Comparison of ENCODE assay signal across 18 cellular contexts in the genomic region with DNA sequence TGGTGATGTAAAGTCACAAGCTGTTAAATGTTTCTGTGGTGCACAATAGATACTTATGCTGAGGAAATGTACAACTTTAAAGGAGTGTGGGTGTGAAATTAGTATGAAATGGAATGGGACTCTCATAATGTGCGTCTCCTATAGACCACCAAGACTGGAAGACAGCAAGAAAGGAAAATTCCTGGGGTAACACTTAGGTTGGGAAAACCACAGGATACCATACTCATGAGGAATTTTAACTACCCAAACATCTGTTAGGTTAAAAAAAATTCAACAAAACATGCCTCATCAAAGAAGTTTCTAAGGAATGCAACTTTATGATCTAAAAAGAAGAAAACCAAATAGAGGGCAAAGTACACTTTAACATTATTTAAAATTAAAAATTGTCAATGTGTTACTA.
DNase-seq lines count a peak whose midpoint lies in the region; ATAC-seq and TF ChIP-seq lines count a peak whose summit lies in the region.
"Had no signal": no experiment of that assay in that cellular context is flagged by ENCODE, and none has a peak within 500 bp of the region (broad histone marks: within the 10 kb centered on the region; RNA-seq: fewer than 3 reads in every experiment).

No MANE protein-coding gene starts in this region.

- no peak overlapping the region for H3K9ac ChIP-seq in mammary epithelial cell (ENCODE audit: insufficient read depth, low read length)
- no peak overlapping the region for H3K9ac ChIP-seq in adipocyte (ENCODE audit: low read length)

- H3K36me3 ChIP-seq in mammary epithelial cell (ENCODE audit: insufficient read depth, low read length) (no peaks in the 10 kb centered on the region), adipocyte (ENCODE audit: control insufficient read depth, insufficient read depth, low read length, severe bottlenecking) (no peaks in the 10 kb centered on the region)
- H3K36me3 ChIP-seq: stomach had no signal

- H3K36me3 Mint-ChIP-seq in MCF 10A (ENCODE audit: insufficient read depth, unreplicated experiment) = no peaks in the 10 kb centered on the region

- no peak overlapping the region for H3K27ac Mint-ChIP-seq in MCF 10A (ENCODE audit: low read depth, unreplicated experiment)

- POLR2A ChIA-PET in MCF 10A (lab: Yijun Ruan, JAX) = no interaction called here

- H4K20me1 ChIP-seq in mammary epithelial cell (ENCODE audit: insufficient read depth, low read length) = no peaks in the 10 kb centered on the region

- no peak overlapping the region for H3K4me3 Mint-ChIP-seq in MCF 10A (ENCODE audit: unreplicated experiment)

- no peaks in the 10 kb centered on the region for H3K27me3 ChIP-seq in mammary epithelial cell (ENCODE audit: insufficient read depth, low read length)
- no peaks in the 10 kb centered on the region for H3K27me3 ChIP-seq in adipocyte (replicated peaks; ENCODE audit: control insufficient read depth, insufficient read depth, low read length)
- no peaks in the 10 kb centered on the region for H3K27me3 ChIP-seq in foreskin keratinocyte
- H3K27me3 ChIP-seq: stomach had no signal

- H3K4me3 ChIP-seq in mammary epithelial cell (replicated peaks in 1 of 3; ENCODE audit: insufficient read depth in 1 of 3, low read depth in 2 of 3, low read length in 3 of 3) (no peak overlapping the region), adipocyte (ENCODE audit: low read length) (no peak overlapping the region)
- H3K4me3 ChIP-seq: lung, skin epidermis, stomach had no signal

- intact Hi-C loops in mammary epithelial cell (cut with micrococcal nuclease) (no loop called here), MCF 10A (cut with micrococcal nuclease) (no loop called here)

- no peaks in the 10 kb centered on the region for H3K9me3 Mint-ChIP-seq in MCF 10A (ENCODE audit: unreplicated experiment)

- DNase-seq in mammary epithelial cell (peak; percentile 2), MCF 10A (ENCODE audit: unreplicated experiment) (no peak), adipocyte (ENCODE audit: low read depth) (peak; percentile 69), foreskin keratinocyte (peak; percentile 35 to 60), T1000 (lab: John Stamatoyannopoulos, UW) (no peak), epidermal melanocyte (ENCODE audit: insufficient read length, low spot score) (no peak)
- no peak for DNase-seq in activated T-cell treated with anti-CD3 and anti-CD28 coated beads, Interleukin-2, amount 50 U/mL, for 1 hour
- DNase-seq: activated CD8-positive, alpha-beta memory T cell treated with anti-CD3 and anti-CD28 coated beads for 24 hours; activated gamma-delta T cell treated with Interleukin-2 at 50 U/mL for 16 hours; central memory CD4-positive, alpha-beta T cell; NCI-H1048; NK-92 treated with Interleukin-12 subunit alpha and Interleukin-12 subunit beta, amount 100 ng/mL, for 24 hours; SIG-M5; stomach had no signal

- H3K79me2 ChIP-seq in mammary epithelial cell (ENCODE audit: insufficient read depth, low read length) = no peaks in the 10 kb centered on the region

- in situ Hi-C loops in mammary epithelial cell (cut with MboI; ENCODE audit: low sequenced_read_pairs in 2 of 2) = loop anchor here in 1 of 2 donors (10.0 kb wide), 1 partner anchor 99 kb away; no protein-coding TSS in a partner anchor

- no peak overlapping the region for H2AFZ ChIP-seq in mammary epithelial cell (ENCODE audit: low read depth, low read length)

- no peak overlapping the region for H3K27ac ChIP-seq in mammary epithelial cell (ENCODE audit: insufficient read depth, low read depth, low read length)
- no peak overlapping the region for H3K27ac ChIP-seq in foreskin keratinocyte
- H3K27ac ChIP-seq: 22Rv1, stomach had no signal

- ATAC-seq in foreskin keratinocyte (no peak), esophagus mucosa (no peak)

- CTCF ChIA-PET in mammary epithelial cell (lab: Charles Lee; ENCODE audit: low non-redundant PET) = interaction anchor here (0.6 kb wide), 1 partner anchor 16 kb away, joined by 3 read pairs; no protein-coding TSS in a partner anchor
- CTCF ChIA-PET in MCF 10A (lab: Yijun Ruan, JAX) = no interaction called here

- TF ChIP-seq CTCF in mammary epithelial cell (conservative IDR thresholded peaks at IDR 0.05 in 1 of 2, IDR thresholded peaks at IDR 0.05 in 1 of 2; ENCODE audit: extremely low read depth in 1 of 2, insufficient read depth in 1 of 2, low read depth in 1 of 2, low read length in 2 of 2) = no peak
- TF ChIP-seq CTCF in MCF 10A (IDR thresholded peaks at IDR 0.05; ENCODE audit: unreplicated experiment) = no peak
- no peak for TF ChIP-seq CTCF in foreskin keratinocyte (conservative IDR thresholded peaks at IDR 0.05)

- H3K27me3 Mint-ChIP-seq in MCF 10A (ENCODE audit: insufficient read depth, unreplicated experiment) = no peaks in the 10 kb centered on the region

- H3K4me1 Mint-ChIP-seq in MCF 10A (ENCODE audit: insufficient read depth, unreplicated experiment) = no peaks in the 10 kb centered on the region

- dilution Hi-C loops in mammary epithelial cell (cut with HindIII; ENCODE audit: low sequenced_read_pairs) = no loop called here

- BruUV-seq in mammary epithelial cell (replicated peaks; lab: Mats Ljungman, UMichigan) (no TSS peak), MCF 10A (replicated peaks; lab: Mats Ljungman, UMichigan) (no TSS peak)

- H3K9me3 ChIP-seq in mammary epithelial cell (replicated peaks; ENCODE audit: insufficient read depth, low read length) (no peaks in the 10 kb centered on the region), adipocyte (ENCODE audit: control insufficient read depth, low read length) (no peaks in the 10 kb centered on the region)
- H3K9me3 ChIP-seq: stomach had no signal

- 50% methylated on average over 1 of the region's 1 CpG for WGBS in mammary epithelial cell (ENCODE audit: low coverage, missing lambda C conversion rate)

- peak overlapping the region; percentile 18 for H3K4me2 ChIP-seq in mammary epithelial cell (ENCODE audit: insufficient read depth, low read depth, low read length)

- H3K4me1 ChIP-seq in mammary epithelial cell (ENCODE audit: insufficient read depth, low read length) (peaks cover 4% of the 10 kb centered on the region), adipocyte (ENCODE audit: control insufficient read depth, insufficient read depth, low read length) (peaks cover 21% of the 10 kb centered on the region), foreskin keratinocyte (peaks cover 10% of the 10 kb centered on the region)
- H3K4me1 ChIP-seq: stomach had no signal

Comparison
In these comparisons a context has a peak if more than half of its experiments do, and no peak if none do; other contexts are left out.
1. DNase-seq: peak in mammary epithelial cell (single experiment), adipocyte (single experiment) and foreskin keratinocyte (2 of 2); none in MCF 10A (single experiment), T1000 (single experiment), epidermal melanocyte (single experiment) and activated T-cell treated with anti-CD3 and anti-CD28 coated beads, Interleukin-2, amount 50 U/mL, for 1 hour (single experiment).